Comparison of ENCODE assay signal across 8 cellular contexts in the genomic region with DNA sequence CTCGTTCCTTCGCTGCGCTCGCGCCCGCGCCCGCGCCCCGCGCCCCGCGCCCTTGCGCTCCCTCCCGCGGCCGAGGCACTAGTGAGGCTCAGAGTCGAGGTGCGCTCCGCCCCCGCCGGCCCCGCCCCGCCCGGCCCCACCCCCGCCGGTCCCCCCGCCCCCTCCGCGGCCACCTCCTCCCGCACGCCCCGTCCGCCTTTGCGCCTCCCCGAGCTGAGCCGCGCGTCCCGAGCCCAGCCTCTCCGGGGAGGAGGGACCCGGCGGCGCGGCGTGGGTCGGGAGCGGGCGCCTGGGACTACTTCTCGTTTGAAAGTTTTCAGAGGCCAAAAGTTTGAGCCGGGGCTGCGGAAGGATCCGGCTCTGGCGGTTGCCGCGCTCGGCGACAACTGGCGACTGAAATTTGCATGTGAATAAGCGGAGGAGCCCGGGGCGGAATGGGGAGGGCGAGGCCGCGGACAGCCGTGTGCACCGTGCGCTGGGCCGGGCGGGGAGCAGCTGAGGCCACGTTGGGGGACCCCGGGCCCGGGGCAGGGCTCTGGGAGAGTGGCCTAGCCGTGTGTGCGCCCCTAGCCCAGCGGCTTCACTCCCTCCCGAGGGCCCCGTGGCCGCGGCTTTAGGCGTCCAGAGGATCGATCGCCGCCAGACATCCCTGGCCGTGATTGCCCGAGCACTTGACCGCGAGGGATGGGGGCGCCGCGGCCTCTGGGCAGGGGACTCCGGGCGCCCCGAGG. TPM values are rescaled to one million over a fixed set of nuclear protein-coding genes. Genes with fewer than 3 reads are reported as not detected.
DNase-seq lines count a peak whose midpoint lies in the region; ATAC-seq and TF ChIP-seq lines count a peak whose summit lies in the region.

A gene (minus strand): TSS at position 83 of the 731 bp plus-strand sequence. CDS start 262 bp downstream, outside the sequence.

- peak within 1 kb of the TSS; percentile 73 for H3K9ac ChIP-seq in neural progenitor cell

- H3K79me2 ChIP-seq in neural progenitor cell (ENCODE audit: low read depth): peaks cover 41% of the 10 kb centered on the region

- H3K27me3 Mint-ChIP-seq in neural progenitor cell (ENCODE audit: insufficient read depth, low read depth): peaks cover 2% of the 10 kb centered on the region

- H3K9me3 ChIP-seq in RWPE2 (ENCODE audit: severe bottlenecking): no peaks in the 10 kb centered on the region
- H3K9me3 ChIP-seq in neural progenitor cell (ENCODE audit: low read depth): no peaks in the 10 kb centered on the region

- TF ChIP-seq CTCF in RWPE2 (IDR thresholded peaks at IDR 0.05; ENCODE audit: poor library complexity, severe bottlenecking) (no peak), foreskin fibroblast (IDR thresholded peaks at IDR 0.05; ENCODE audit: low read depth, low read length) (no peak), neural progenitor cell (IDR thresholded peaks at IDR 0.05) (no peak)

- H3K27ac ChIP-seq in RWPE2 (ENCODE audit: poor library complexity, severe bottlenecking): peak within 1 kb of the TSS; percentile 82
- no peak within 1 kb of the TSS for H3K27ac ChIP-seq in neural progenitor cell

- H2AFZ ChIP-seq in neural progenitor cell (replicated peaks): no peak within 1 kb of the TSS

- peak; percentile 53 for ATAC-seq in GM19438 (IDR thresholded peaks at IDR 0.05; ENCODE audit: low read depth, unreplicated experiment)
- peak; percentile 47 for ATAC-seq in HG03571 (IDR thresholded peaks at IDR 0.05; ENCODE audit: unreplicated experiment)
- ATAC-seq in RWPE2 (ENCODE audit: low read depth): peak; percentile 84

- H3K4me3 Mint-ChIP-seq in neural progenitor cell: peak within 1 kb of the TSS; percentile 92

- H3K4me1 ChIP-seq in RWPE2 (ENCODE audit: insufficient read depth, poor library complexity, severe bottlenecking) (peaks cover 17% of the 10 kb centered on the region), neural progenitor cell (peaks cover 61% of the 10 kb centered on the region)

- H3K27ac Mint-ChIP-seq in neural progenitor cell: peak within 1 kb of the TSS; percentile 76

- no peaks in the 10 kb centered on the region for H3K9me3 Mint-ChIP-seq in neural progenitor cell

- peaks cover 41% of the 10 kb centered on the region for H3F3A ChIP-seq in neural progenitor cell (ENCODE audit: low read depth)

- H4K20me1 ChIP-seq in neural progenitor cell (ENCODE audit: low read depth): peaks cover 48% of the 10 kb centered on the region

- H3K27me3 ChIP-seq in RWPE2 (ENCODE audit: insufficient read depth, poor library complexity, severe bottlenecking): no peaks in the 10 kb centered on the region
- peaks cover 13% of the 10 kb centered on the region for H3K27me3 ChIP-seq in neural progenitor cell

- DNase-seq in COLO829 (ENCODE audit: low spot score) (peak; percentile 85), RWPE2 (ENCODE audit: low spot score) (peak; percentile 92), foreskin fibroblast (peak; percentile 96 to 98), neural progenitor cell (ENCODE audit: low spot score) (peak; percentile 92), stromal cell of bone marrow (ENCODE audit: low read depth) (peak; percentile 59)
- DNase-seq in activated effector memory CD4-positive, alpha-beta T cell treated with anti-CD3 and anti-CD28 coated beads, Interleukin-2, amount 50 U/mL, for 16 hours: peak; percentile 95

- no peaks in the 10 kb centered on the region for H3K36me3 Mint-ChIP-seq in neural progenitor cell

- peak within 1 kb of the TSS; percentile 96 for H3K4me2 ChIP-seq in neural progenitor cell

- H3K4me3 ChIP-seq in RWPE2 (ENCODE audit: severe bottlenecking) (peak within 1 kb of the TSS; percentile 99), foreskin fibroblast (ENCODE audit: low read depth in 1 of 2, low read length in 2 of 2) (peak within 1 kb of the TSS; percentile 81 to 86), neural progenitor cell (peak within 1 kb of the TSS; percentile 99)

- peaks cover 20% of the 10 kb centered on the region for H3K36me3 ChIP-seq in RWPE2 (ENCODE audit: low read depth)
- no peaks in the 10 kb centered on the region for H3K36me3 ChIP-seq in neural progenitor cell

- peaks cover 39% of the 10 kb centered on the region for H3K4me1 Mint-ChIP-seq in neural progenitor cell

RNA-seq across cellular contexts. Expression of the gene that starts here (rescaled TPM):
- 11.7 and 32.4 TPM in 2 replicates for total RNA-seq in neural progenitor cell (ENCODE audit: low replicate concordance)
